Comparison of ENCODE assay signal across 8 cellular contexts in genomic region chr9:3525088-3525835, GRCh38. TPM values are rescaled to one million over a fixed set of nuclear protein-coding genes. Genes with fewer than 3 reads are reported as not detected.
DNase-seq lines count a peak whose midpoint lies in the region; ATAC-seq, FAIRE-seq and TF ChIP-seq lines count a peak whose summit lies in the region.

No MANE protein-coding gene starts in this region.

- no peaks in the 10 kb centered on the region for H3K9me3 ChIP-seq in ascending aorta
- H3K9me3 ChIP-seq in iPS-18c (ENCODE audit: control insufficient read depth, insufficient read depth, low read length) = no peaks in the 10 kb centered on the region
- H3K9me3 ChIP-seq in small intestine (ENCODE audit: control insufficient read depth, low read depth) = no peaks in the 10 kb centered on the region

- DNase-seq in GM06990 (ENCODE audit: extremely low read depth, insufficient read length) (no peak), ascending aorta (ENCODE audit: low spot score in 2 of 2) (no peak), small intestine (no peak), GM13976 (ENCODE audit: low spot score) (no peak)

- H2AFZ ChIP-seq in KMS-11 (ENCODE audit: low read depth) = peak overlapping the region; percentile 62; the same call in 1 of the 2 replicates

- intact Hi-C loops in ascending aorta (cut with DNase I) = loop anchor here (5.0 to 10.0 kb wide), 8 partner anchors 590 to 1927 kb away; partner anchors contain the start of genes CD274, CDC37L1, PLGRKT and PUM3

- H3K27me3 ChIP-seq in GM06990 (replicated peaks; ENCODE audit: control insufficient read depth, insufficient read depth, low read length) = no peaks in the 10 kb centered on the region
- no peaks in the 10 kb centered on the region for H3K27me3 ChIP-seq in KMS-11 (ENCODE audit: insufficient read depth, low read depth)
- no peaks in the 10 kb centered on the region for H3K27me3 ChIP-seq in ascending aorta
- no peaks in the 10 kb centered on the region for H3K27me3 ChIP-seq in small intestine (ENCODE audit: control insufficient read depth in 2 of 2, insufficient read depth in 2 of 2, low read length in 2 of 2)

- no peaks in the 10 kb centered on the region for H3K36me3 ChIP-seq in GM06990 (ENCODE audit: control insufficient read depth, insufficient read depth, low read length)
- no peaks in the 10 kb centered on the region for H3K36me3 ChIP-seq in KMS-11 (ENCODE audit: insufficient read depth)
- H3K36me3 ChIP-seq in ascending aorta = no peaks in the 10 kb centered on the region
- no peaks in the 10 kb centered on the region for H3K36me3 ChIP-seq in small intestine (ENCODE audit: control insufficient read depth in 2 of 2, insufficient read depth in 2 of 2, low read length in 2 of 2)

- H3K27ac ChIP-seq in KMS-11 (peak overlapping the region; percentile 100), ascending aorta (peak overlapping the region; percentile 99 to 100), small intestine (ENCODE audit: low read depth in 1 of 2, low read length in 1 of 2) (peak overlapping the region; percentile 16 to 86)

- H3K4me2 ChIP-seq in KMS-11 = peak overlapping the region; percentile 68

- TF ChIP-seq CTCF in GM06990 (IDR thresholded peaks at IDR 0.05; ENCODE audit: insufficient read depth, low read length, poor library complexity, severe bottlenecking) (no peak), KMS-11 (conservative IDR thresholded peaks at IDR 0.05; ENCODE audit: low read depth, low read length) (no peak), ascending aorta (IDR thresholded peaks at IDR 0.05) (no peak), GM13976 (IDR thresholded peaks at IDR 0.05; ENCODE audit: borderline replicate concordance, control extremely low read depth, extremely low read depth, insufficient read depth, missing control alignments) (no peak)

- WGBS in small intestine, 3 donors = 0 to 1% (median 0%) methylated on average over 28 to 43 of the region's 43 CpGs

- in situ Hi-C loops in GM13976 (cut with MboI; ENCODE audit: low sequenced_read_pairs, unreplicated experiment) = no loop called here

- peak overlapping the region; percentile 100 for H3K9ac ChIP-seq in KMS-11

- peaks cover 49% of the 10 kb centered on the region; the same call in 1 of the 2 replicates for H3K79me2 ChIP-seq in KMS-11 (ENCODE audit: insufficient read depth, low read depth)

- no peaks in the 10 kb centered on the region for H4K20me1 ChIP-seq in KMS-11 (ENCODE audit: insufficient read depth)

- ATAC-seq in HG03460 (IDR thresholded peaks at IDR 0.05; ENCODE audit: unreplicated experiment) (no peak), GM18873 (IDR thresholded peaks at IDR 0.05; ENCODE audit: low FRiP score, unreplicated experiment) (no peak)

- no peak for FAIRE-seq in small intestine (lab: Jason Lieb, UNC)

- H3K4me1 ChIP-seq in KMS-11 (ENCODE audit: low read depth, poor library complexity, severe bottlenecking) (peaks cover 56% of the 10 kb centered on the region), ascending aorta (peaks cover 0 to 17% of the 10 kb centered on the region in 2 donors), small intestine (ENCODE audit: control insufficient read depth in 2 of 2, insufficient read depth in 1 of 2, low read depth in 1 of 2, low read length in 1 of 2) (no peaks in the 10 kb centered on the region)

- H3K4me3 ChIP-seq in GM06990 (replicated peaks; ENCODE audit: low read depth, low read length) = peak overlapping the region; percentile 96
- no peak overlapping the region for H3K4me3 ChIP-seq in KMS-11 (IDR thresholded peaks at IDR 0.05; ENCODE audit: insufficient read depth, low read depth, low read length)
- peak overlapping the region; percentile 92 to 93 for H3K4me3 ChIP-seq in ascending aorta
- peak overlapping the region; percentile 98 for H3K4me3 ChIP-seq in iPS-18c (ENCODE audit: insufficient read depth, low read depth, low read length)
- peak overlapping the region; percentile 67 to 92 for H3K4me3 ChIP-seq in small intestine (ENCODE audit: low read depth in 1 of 2, low read length in 2 of 2)

RNA-seq across cellular contexts. Expression of gene RFX3, which starts 0.5 kb away (rescaled TPM):
- total RNA-seq in ascending aorta = 4.0 TPM
- 1 to 10 TPM in 1 of 3 donors, under 1 TPM in 2; 0.27 to 1.9 (median 0.67) TPM for polyA plus RNA-seq in small intestine
